ENCODE assay signal across 21 cellular contexts in the genomic region with DNA sequence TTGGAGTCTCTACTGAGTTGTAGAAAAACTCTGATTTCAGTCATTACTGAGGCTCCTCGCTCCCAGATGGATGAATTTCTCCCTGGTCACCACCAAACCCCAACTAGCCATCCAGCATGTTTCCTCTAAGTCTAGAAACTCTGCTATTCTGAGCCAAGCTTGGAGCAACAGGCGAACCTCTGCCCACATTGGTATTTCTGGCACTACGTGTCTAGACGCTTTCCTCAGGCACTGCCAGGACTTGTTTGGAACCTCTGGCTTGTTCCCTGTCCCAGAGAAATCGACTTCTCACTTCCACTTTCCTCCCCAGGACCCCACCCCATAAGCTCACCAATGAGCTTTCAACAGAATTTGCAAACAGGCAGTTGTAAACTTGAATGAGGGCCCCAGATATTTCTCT. TPM values are rescaled to one million over a fixed set of nuclear protein-coding genes. Genes with fewer than 3 reads are reported as not detected.
"Had no signal": no experiment of that assay in that cellular context is flagged by ENCODE, and none has a peak within 500 bp of the region (broad histone marks: within the 10 kb centered on the region; RNA-seq: fewer than 3 reads in every experiment).

No MANE protein-coding gene starts in this region.

- H3K36me3 ChIP-seq: neural progenitor cell, spleen, suprapubic skin, tibial nerve had no signal

- H3K27ac ChIP-seq: neural progenitor cell, parathyroid adenoma, spleen, suprapubic skin, tibial nerve, VCaP had no signal

- H3K4me1 ChIP-seq: parathyroid adenoma had no signal

- H3K9me3 ChIP-seq: suprapubic skin, tibial nerve had no signal

- ATAC-seq: activated T-cell treated with anti-CD3 and anti-CD28 coated beads, Interleukin-2, amount 50 U/mL, for 72 hours; natural killer cell had no signal

- H3K4me3 ChIP-seq: neural progenitor cell, spleen, suprapubic skin, tibial nerve had no signal

- H3K27me3 ChIP-seq: neural progenitor cell, tibial nerve had no signal

- DNase-seq: activated CD4-positive, alpha-beta T cell treated with anti-CD3 and anti-CD28 coated beads for 4 hours; activated CD4-positive, alpha-beta T cell treated with anti-CD3 and anti-CD28 coated beads, Interleukin-2, amount 50 U/mL, for 4 hours; activated naive CD4-positive, alpha-beta T cell treated with Interleukin-2 at 50 U/mL for 16 hours; activated T-cell treated with anti-CD3 and anti-CD28 coated beads for 4 hours; activated T-cell treated with anti-CD3 and anti-CD28 coated beads, Interleukin-2, amount 50 U/mL, for 72 hours; central memory CD4-positive, alpha-beta T cell; glutamatergic neuron; mesenchymal stem cell; natural killer cell; occipital lobe; right cardiac atrium; spleen; stimulated activated naive CD4-positive, alpha-beta T cell; SW 1271; T-helper 9 cell had no signal

RNA-seq across cellular contexts. Expression of a gene that starts 27.6 kb away (rescaled TPM):
- total RNA-seq: activated T-cell treated with anti-CD3 and anti-CD28 coated beads, Interleukin-2, amount 50 U/mL, for 72 hours; pulmonary artery endothelial cell had no signal
